Comparison of ENCODE assay signal across 1 cellular context in genomic region chr5:37198066-37198465, GRCh38.
TF ChIP-seq lines count a peak whose summit lies in the region.

No MANE protein-coding gene starts in this region.

TF ChIP-seq in WTC11, 78 proteins besides CTCF, POLR2A, EP300 and RAD21 (continued from another document):
- TF ChIP-seq E2F5 (CRISPR knock-in tag; IDR thresholded peaks at IDR 0.05), result no peak
- TF ChIP-seq ZNF416 (CRISPR knock-in tag; IDR thresholded peaks at IDR 0.05), result no peak
- no peak for TF ChIP-seq ETV6 (CRISPR knock-in tag; IDR thresholded peaks at IDR 0.05)
- no peak for TF ChIP-seq ZSCAN18 (CRISPR knock-in tag; IDR thresholded peaks at IDR 0.05)
